1 cellular context compared by ENCODE assay signal in the genomic region with DNA sequence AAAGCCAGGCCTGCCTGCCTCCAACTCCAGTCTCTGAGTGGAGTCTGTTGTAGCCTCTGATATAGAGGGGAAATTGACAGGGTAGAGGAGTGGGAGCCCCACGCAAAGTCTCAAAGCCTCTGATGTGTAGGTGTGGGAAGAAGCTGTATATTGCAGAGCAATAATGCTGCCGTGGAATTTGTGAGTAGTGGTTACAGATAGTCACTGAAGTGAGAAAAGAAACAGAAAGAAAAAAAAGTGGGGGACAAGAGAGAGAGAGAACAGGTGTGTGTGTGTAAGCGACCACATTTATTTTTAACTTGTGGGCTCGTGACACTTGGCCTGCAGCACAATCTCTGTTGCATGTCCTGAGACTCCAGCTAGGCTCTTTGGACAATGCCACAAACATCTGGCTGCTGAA.
TF ChIP-seq lines count a peak whose summit lies in the region.

No MANE protein-coding gene starts in this region.

TF ChIP-seq in GM12878, 131 proteins besides CTCF, POLR2A, EP300 and RAD21 (continued from another document and continues in another):
- TF ChIP-seq, protein P1, sequence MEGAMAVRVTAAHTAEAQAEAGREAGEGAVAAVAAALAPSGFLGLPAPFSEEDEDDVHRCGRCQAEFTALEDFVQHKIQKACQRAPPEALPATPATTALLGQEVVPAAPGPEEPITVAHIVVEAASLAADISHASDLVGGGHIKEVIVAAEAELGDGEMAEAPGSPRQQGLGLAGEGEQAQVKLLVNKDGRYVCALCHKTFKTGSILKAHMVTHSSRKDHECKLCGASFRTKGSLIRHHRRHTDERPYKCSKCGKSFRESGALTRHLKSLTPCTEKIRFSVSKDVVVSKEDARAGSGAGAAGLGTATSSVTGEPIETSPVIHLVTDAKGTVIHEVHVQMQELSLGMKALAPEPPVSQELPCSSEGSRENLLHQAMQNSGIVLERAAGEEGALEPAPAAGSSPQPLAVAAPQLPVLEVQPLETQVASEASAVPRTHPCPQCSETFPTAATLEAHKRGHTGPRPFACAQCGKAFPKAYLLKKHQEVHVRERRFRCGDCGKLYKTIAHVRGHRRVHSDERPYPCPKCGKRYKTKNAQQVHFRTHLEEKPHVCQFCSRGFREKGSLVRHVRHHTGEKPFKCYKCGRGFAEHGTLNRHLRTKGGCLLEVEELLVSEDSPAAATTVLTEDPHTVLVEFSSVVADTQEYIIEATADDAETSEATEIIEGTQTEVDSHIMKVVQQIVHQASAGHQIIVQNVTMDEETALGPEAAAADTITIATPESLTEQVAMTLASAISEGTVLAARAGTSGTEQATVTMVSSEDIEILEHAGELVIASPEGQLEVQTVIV (IDR thresholded peaks at IDR 0.05; ENCODE audit: borderline replicate concordance, partially characterized antibody), result no peak
- TF ChIP-seq GATAD2B (conservative IDR thresholded peaks at IDR 0.05; ENCODE audit: low read depth) (peak; percentile 42; the same call in 1 of the 2 replicates), STAT3 (IDR thresholded peaks at IDR 0.05; ENCODE audit: low read depth, low read length) (0 out of 2 replicates have a peak, but pooled peaks have one; percentile 39), ZNF274 (IDR thresholded peaks at IDR 0.05; ENCODE audit: insufficient read depth, insufficient read length) (no peak), MTA3 (IDR thresholded peaks at IDR 0.05; ENCODE audit: borderline replicate concordance, low read length) (peak; percentile 82; the same call in 1 of the 2 replicates), ZNF24 (IDR thresholded peaks at IDR 0.05) (peak; percentile 76; the same call in 1 of the 2 replicates), PAX8 (IDR thresholded peaks at IDR 0.05) (no peak), CBFB (IDR thresholded peaks at IDR 0.05; ENCODE audit: low read depth) (peak; percentile 75; the same call in 1 of the 2 replicates), SMAD1 (IDR thresholded peaks at IDR 0.05; ENCODE audit: low read depth, partially characterized antibody) (no peak), SMARCA5 (IDR thresholded peaks at IDR 0.05) (no peak), MEF2B (IDR thresholded peaks at IDR 0.05; ENCODE audit: partially characterized antibody, poor library complexity, severe bottlenecking) (peak; percentile 81), STAT1 (conservative IDR thresholded peaks at IDR 0.05) (no peak), ZNF384 (IDR thresholded peaks at IDR 0.05; ENCODE audit: borderline replicate concordance, low read depth, low read length) (peak; percentile 66; the same call in 1 of the 2 replicates), ATF7 (IDR thresholded peaks at IDR 0.05; ENCODE audit: low read depth) (peak; percentile 85), CHD1 (IDR thresholded peaks at IDR 0.05; ENCODE audit: low read depth, low read length) (no peak), ZNF622 (IDR thresholded peaks at IDR 0.05) (no peak), HDAC6 (IDR thresholded peaks at IDR 0.05; ENCODE audit: unreplicated experiment) (no peak), PAX5 (IDR thresholded peaks at IDR 0.05; ENCODE audit: borderline replicate concordance, low read depth, low read length) (peak; percentile 58; the same call in 1 of the 2 replicates), EZH2 (IDR thresholded peaks at IDR 0.05; ENCODE audit: borderline replicate concordance, control insufficient read depth, low read depth, low read length) (no peak), ASH2L (IDR thresholded peaks at IDR 0.05; ENCODE audit: borderline replicate concordance, low read depth) (peak; percentile 70; the same call in 1 of the 2 replicates), PML (IDR thresholded peaks at IDR 0.05; ENCODE audit: low read length) (peak; percentile 71; the same call in 1 of the 2 replicates), ZZZ3 (IDR thresholded peaks at IDR 0.05; ENCODE audit: control insufficient read depth, insufficient read length, low read depth) (no peak), TCF12 (IDR thresholded peaks at IDR 0.05; ENCODE audit: low read depth, low read length) (peak; percentile 96), BRCA1 (IDR thresholded peaks at IDR 0.05; ENCODE audit: low read depth, low read length) (no peak), SREBF1 (IDR thresholded peaks at IDR 0.05; ENCODE audit: low read length) (no peak)
- TF ChIP-seq, protein P2, sequence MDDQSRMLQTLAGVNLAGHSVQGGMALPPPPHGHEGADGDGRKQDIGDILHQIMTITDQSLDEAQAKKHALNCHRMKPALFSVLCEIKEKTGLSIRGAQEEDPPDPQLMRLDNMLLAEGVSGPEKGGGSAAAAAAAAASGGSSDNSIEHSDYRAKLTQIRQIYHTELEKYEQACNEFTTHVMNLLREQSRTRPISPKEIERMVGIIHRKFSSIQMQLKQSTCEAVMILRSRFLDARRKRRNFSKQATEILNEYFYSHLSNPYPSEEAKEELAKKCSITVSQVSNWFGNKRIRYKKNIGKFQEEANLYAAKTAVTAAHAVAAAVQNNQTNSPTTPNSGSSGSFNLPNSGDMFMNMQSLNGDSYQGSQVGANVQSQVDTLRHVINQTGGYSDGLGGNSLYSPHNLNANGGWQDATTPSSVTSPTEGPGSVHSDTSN (IDR thresholded peaks at IDR 0.05; ENCODE audit: insufficient replicate concordance, low read depth, low read length), result no peak
- TF ChIP-seq, protein P3, sequence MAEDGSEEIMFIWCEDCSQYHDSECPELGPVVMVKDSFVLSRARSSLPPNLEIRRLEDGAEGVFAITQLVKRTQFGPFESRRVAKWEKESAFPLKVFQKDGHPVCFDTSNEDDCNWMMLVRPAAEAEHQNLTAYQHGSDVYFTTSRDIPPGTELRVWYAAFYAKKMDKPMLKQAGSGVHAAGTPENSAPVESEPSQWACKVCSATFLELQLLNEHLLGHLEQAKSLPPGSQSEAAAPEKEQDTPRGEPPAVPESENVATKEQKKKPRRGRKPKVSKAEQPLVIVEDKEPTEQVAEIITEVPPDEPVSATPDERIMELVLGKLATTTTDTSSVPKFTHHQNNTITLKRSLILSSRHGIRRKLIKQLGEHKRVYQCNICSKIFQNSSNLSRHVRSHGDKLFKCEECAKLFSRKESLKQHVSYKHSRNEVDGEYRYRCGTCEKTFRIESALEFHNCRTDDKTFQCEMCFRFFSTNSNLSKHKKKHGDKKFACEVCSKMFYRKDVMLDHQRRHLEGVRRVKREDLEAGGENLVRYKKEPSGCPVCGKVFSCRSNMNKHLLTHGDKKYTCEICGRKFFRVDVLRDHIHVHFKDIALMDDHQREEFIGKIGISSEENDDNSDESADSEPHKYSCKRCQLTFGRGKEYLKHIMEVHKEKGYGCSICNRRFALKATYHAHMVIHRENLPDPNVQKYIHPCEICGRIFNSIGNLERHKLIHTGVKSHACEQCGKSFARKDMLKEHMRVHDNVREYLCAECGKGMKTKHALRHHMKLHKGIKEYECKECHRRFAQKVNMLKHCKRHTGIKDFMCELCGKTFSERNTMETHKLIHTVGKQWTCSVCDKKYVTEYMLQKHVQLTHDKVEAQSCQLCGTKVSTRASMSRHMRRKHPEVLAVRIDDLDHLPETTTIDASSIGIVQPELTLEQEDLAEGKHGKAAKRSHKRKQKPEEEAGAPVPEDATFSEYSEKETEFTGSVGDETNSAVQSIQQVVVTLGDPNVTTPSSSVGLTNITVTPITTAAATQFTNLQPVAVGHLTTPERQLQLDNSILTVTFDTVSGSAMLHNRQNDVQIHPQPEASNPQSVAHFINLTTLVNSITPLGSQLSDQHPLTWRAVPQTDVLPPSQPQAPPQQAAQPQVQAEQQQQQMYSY (CRISPR knock-in tag; IDR thresholded peaks at IDR 0.05), result no peak
- TF ChIP-seq, protein P4, sequence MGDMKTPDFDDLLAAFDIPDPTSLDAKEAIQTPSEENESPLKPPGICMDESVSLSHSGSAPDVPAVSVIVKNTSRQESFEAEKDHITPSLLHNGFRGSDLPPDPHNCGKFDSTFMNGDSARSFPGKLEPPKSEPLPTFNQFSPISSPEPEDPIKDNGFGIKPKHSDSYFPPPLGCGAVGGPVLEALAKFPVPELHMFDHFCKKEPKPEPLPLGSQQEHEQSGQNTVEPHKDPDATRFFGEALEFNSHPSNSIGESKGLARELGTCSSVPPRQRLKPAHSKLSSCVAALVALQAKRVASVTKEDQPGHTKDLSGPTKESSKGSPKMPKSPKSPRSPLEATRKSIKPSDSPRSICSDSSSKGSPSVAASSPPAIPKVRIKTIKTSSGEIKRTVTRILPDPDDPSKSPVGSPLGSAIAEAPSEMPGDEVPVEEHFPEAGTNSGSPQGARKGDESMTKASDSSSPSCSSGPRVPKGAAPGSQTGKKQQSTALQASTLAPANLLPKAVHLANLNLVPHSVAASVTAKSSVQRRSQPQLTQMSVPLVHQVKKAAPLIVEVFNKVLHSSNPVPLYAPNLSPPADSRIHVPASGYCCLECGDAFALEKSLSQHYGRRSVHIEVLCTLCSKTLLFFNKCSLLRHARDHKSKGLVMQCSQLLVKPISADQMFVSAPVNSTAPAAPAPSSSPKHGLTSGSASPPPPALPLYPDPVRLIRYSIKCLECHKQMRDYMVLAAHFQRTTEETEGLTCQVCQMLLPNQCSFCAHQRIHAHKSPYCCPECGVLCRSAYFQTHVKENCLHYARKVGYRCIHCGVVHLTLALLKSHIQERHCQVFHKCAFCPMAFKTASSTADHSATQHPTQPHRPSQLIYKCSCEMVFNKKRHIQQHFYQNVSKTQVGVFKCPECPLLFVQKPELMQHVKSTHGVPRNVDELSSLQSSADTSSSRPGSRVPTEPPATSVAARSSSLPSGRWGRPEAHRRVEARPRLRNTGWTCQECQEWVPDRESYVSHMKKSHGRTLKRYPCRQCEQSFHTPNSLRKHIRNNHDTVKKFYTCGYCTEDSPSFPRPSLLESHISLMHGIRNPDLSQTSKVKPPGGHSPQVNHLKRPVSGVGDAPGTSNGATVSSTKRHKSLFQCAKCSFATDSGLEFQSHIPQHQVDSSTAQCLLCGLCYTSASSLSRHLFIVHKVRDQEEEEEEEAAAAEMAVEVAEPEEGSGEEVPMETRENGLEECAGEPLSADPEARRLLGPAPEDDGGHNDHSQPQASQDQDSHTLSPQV (IDR thresholded peaks at IDR 0.05), result no peak
- TF ChIP-seq, protein P5, sequence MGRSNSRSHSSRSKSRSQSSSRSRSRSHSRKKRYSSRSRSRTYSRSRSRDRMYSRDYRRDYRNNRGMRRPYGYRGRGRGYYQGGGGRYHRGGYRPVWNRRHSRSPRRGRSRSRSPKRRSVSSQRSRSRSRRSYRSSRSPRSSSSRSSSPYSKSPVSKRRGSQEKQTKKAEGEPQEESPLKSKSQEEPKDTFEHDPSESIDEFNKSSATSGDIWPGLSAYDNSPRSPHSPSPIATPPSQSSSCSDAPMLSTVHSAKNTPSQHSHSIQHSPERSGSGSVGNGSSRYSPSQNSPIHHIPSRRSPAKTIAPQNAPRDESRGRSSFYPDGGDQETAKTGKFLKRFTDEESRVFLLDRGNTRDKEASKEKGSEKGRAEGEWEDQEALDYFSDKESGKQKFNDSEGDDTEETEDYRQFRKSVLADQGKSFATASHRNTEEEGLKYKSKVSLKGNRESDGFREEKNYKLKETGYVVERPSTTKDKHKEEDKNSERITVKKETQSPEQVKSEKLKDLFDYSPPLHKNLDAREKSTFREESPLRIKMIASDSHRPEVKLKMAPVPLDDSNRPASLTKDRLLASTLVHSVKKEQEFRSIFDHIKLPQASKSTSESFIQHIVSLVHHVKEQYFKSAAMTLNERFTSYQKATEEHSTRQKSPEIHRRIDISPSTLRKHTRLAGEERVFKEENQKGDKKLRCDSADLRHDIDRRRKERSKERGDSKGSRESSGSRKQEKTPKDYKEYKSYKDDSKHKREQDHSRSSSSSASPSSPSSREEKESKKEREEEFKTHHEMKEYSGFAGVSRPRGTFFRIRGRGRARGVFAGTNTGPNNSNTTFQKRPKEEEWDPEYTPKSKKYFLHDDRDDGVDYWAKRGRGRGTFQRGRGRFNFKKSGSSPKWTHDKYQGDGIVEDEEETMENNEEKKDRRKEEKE (IDR thresholded peaks at IDR 0.05), result no peak
- TF ChIP-seq, protein P6, sequence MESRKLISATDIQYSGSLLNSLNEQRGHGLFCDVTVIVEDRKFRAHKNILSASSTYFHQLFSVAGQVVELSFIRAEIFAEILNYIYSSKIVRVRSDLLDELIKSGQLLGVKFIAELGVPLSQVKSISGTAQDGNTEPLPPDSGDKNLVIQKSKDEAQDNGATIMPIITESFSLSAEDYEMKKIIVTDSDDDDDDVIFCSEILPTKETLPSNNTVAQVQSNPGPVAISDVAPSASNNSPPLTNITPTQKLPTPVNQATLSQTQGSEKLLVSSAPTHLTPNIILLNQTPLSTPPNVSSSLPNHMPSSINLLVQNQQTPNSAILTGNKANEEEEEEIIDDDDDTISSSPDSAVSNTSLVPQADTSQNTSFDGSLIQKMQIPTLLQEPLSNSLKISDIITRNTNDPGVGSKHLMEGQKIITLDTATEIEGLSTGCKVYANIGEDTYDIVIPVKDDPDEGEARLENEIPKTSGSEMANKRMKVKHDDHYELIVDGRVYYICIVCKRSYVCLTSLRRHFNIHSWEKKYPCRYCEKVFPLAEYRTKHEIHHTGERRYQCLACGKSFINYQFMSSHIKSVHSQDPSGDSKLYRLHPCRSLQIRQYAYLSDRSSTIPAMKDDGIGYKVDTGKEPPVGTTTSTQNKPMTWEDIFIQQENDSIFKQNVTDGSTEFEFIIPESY (IDR thresholded peaks at IDR 0.05), result no peak
- TF ChIP-seq, protein P7, sequence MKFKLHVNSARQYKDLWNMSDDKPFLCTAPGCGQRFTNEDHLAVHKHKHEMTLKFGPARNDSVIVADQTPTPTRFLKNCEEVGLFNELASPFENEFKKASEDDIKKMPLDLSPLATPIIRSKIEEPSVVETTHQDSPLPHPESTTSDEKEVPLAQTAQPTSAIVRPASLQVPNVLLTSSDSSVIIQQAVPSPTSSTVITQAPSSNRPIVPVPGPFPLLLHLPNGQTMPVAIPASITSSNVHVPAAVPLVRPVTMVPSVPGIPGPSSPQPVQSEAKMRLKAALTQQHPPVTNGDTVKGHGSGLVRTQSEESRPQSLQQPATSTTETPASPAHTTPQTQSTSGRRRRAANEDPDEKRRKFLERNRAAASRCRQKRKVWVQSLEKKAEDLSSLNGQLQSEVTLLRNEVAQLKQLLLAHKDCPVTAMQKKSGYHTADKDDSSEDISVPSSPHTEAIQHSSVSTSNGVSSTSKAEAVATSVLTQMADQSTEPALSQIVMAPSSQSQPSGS (IDR thresholded peaks at IDR 0.05; ENCODE audit: low read length), result peak; percentile 88
- TF ChIP-seq, protein P8, sequence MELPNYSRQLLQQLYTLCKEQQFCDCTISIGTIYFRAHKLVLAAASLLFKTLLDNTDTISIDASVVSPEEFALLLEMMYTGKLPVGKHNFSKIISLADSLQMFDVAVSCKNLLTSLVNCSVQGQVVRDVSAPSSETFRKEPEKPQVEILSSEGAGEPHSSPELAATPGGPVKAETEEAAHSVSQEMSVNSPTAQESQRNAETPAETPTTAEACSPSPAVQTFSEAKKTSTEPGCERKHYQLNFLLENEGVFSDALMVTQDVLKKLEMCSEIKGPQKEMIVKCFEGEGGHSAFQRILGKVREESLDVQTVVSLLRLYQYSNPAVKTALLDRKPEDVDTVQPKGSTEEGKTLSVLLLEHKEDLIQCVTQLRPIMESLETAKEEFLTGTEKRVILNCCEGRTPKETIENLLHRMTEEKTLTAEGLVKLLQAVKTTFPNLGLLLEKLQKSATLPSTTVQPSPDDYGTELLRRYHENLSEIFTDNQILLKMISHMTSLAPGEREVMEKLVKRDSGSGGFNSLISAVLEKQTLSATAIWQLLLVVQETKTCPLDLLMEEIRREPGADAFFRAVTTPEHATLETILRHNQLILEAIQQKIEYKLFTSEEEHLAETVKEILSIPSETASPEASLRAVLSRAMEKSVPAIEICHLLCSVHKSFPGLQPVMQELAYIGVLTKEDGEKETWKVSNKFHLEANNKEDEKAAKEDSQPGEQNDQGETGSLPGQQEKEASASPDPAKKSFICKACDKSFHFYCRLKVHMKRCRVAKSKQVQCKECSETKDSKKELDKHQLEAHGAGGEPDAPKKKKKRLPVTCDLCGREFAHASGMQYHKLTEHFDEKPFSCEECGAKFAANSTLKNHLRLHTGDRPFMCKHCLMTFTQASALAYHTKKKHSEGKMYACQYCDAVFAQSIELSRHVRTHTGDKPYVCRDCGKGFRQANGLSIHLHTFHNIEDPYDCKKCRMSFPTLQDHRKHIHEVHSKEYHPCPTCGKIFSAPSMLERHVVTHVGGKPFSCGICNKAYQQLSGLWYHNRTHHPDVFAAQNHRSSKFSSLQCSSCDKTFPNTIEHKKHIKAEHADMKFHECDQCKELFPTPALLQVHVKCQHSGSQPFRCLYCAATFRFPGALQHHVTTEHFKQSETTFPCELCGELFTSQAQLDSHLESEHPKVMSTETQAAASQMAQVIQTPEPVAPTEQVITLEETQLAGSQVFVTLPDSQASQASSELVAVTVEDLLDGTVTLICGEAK (IDR thresholded peaks at IDR 0.05; ENCODE audit: borderline replicate concordance), result no peak
